In genomic region chr6:152185158-152185574, GRCh38 we compare ENCODE assay signal across 9 cellular contexts.
DNase-seq lines count a peak whose midpoint lies in the region; ATAC-seq and TF ChIP-seq lines count a peak whose summit lies in the region.
"Had no signal": no experiment of that assay in that cellular context is flagged by ENCODE, and none has a peak within 500 bp of the region (broad histone marks: within the 10 kb centered on the region; RNA-seq: fewer than 3 reads in every experiment).

No MANE protein-coding gene starts in this region.

- H3F3A ChIP-seq in MM.1S (ENCODE audit: insufficient read depth, low read length): peaks cover 7% of the 10 kb centered on the region; the same call in 1 of the 2 replicates

- no peaks in the 10 kb centered on the region for H3K4me1 ChIP-seq in MM.1S (ENCODE audit: low read length)
- H3K4me1 ChIP-seq in mucosa of rectum (ENCODE audit: control insufficient read depth in 2 of 2, insufficient read depth in 2 of 2, low read length in 2 of 2): no peaks in the 10 kb centered on the region
- no peaks in the 10 kb centered on the region for H3K4me1 ChIP-seq in right cardiac atrium (ENCODE audit: control insufficient read depth, insufficient read depth, low read length)

- 0 out of 2 replicates have a peak overlapping the region, but pooled peaks have one; percentile 15 for H2AFZ ChIP-seq in MM.1S (ENCODE audit: low read length)

- POLR2A ChIA-PET in RWPE1 (lab: Yijun Ruan, JAX; ENCODE audit: low non-redundant PET): interaction anchor here (0.6 kb wide), 1 partner anchor 17 kb away, joined by 9 read pairs; no protein-coding TSS in a partner anchor

- no peaks in the 10 kb centered on the region for H4K20me1 ChIP-seq in MM.1S (ENCODE audit: insufficient read depth, low read length)

- H3K9ac ChIP-seq in MM.1S (ENCODE audit: low read length) (no peak overlapping the region), mucosa of rectum (ENCODE audit: low read depth in 1 of 2, low read length in 2 of 2) (no peak overlapping the region)

- 87% methylated on average over 4 of the region's 4 CpGs for WGBS in right cardiac atrium

- peak; percentile 81 for ATAC-seq in GM18868 (IDR thresholded peaks at IDR 0.05; ENCODE audit: unreplicated experiment)
- peak; percentile 72 for ATAC-seq in GM21786 (IDR thresholded peaks at IDR 0.05; ENCODE audit: unreplicated experiment)
- no peak for ATAC-seq in right cardiac atrium

- H3K27ac ChIP-seq in MM.1S (ENCODE audit: low read length) (peak overlapping the region; percentile 61; the same call in 1 of the 2 replicates), mucosa of rectum (ENCODE audit: low read depth in 2 of 2, low read length in 2 of 2) (peak overlapping the region; percentile 39 to 41), right cardiac atrium (ENCODE audit: low read length) (no peak overlapping the region), RWPE1 (no peak overlapping the region)

- TF ChIP-seq CTCF in MM.1S (IDR thresholded peaks at IDR 0.05; ENCODE audit: low read length) (no peak), RWPE1 (conservative IDR thresholded peaks at IDR 0.05; ENCODE audit: low read depth) (no peak)

- no peaks in the 10 kb centered on the region for H3K79me2 ChIP-seq in MM.1S (ENCODE audit: low read length)

- peak overlapping the region; percentile 47; the same call in 1 of the 2 replicates for H3K4me2 ChIP-seq in MM.1S (ENCODE audit: low read depth, low read length)

- peak; percentile 25 for DNase-seq in MM.1S
- DNase-seq in right cardiac atrium: no peak
- no peak for DNase-seq in RWPE1 (ENCODE audit: low spot score)
- DNase-seq in HCEC 1CT: no peak
- no peak for DNase-seq in NCI-H128 (lab: John Stamatoyannopoulos, UW; ENCODE audit: unreplicated experiment)
- DNase-seq: midbrain had no signal

- peak overlapping the region; percentile 17; the same call in 1 of the 2 replicates for H3K4me3 ChIP-seq in MM.1S (ENCODE audit: low read length)
- H3K4me3 ChIP-seq in mucosa of rectum (ENCODE audit: low read length in 2 of 2): peak overlapping the region in 1 of 2 donors; percentile 10
- no peak overlapping the region for H3K4me3 ChIP-seq in right cardiac atrium (ENCODE audit: low read length)

- no peaks in the 10 kb centered on the region for H3K36me3 ChIP-seq in MM.1S (replicated peaks; ENCODE audit: insufficient read depth, low read length)
- no peaks in the 10 kb centered on the region for H3K36me3 ChIP-seq in mucosa of rectum (ENCODE audit: control insufficient read depth in 2 of 2, insufficient read depth in 2 of 2, low read length in 2 of 2)

- H3K9me2 ChIP-seq in MM.1S (replicated peaks; ENCODE audit: insufficient read depth, low read length): no peaks in the 10 kb centered on the region

- no peaks in the 10 kb centered on the region for H3K27me3 ChIP-seq in MM.1S (replicated peaks; ENCODE audit: insufficient read depth, low read length)
- H3K27me3 ChIP-seq in mucosa of rectum (ENCODE audit: control insufficient read depth in 2 of 2, insufficient read depth in 2 of 2, low read length in 2 of 2): no peaks in the 10 kb centered on the region
- no peaks in the 10 kb centered on the region for H3K27me3 ChIP-seq in right cardiac atrium (ENCODE audit: control insufficient read depth, insufficient read depth)

- CTCF ChIA-PET in RWPE1 (lab: Yijun Ruan, JAX): no interaction called here

- H3K9me3 ChIP-seq in MM.1S (replicated peaks; ENCODE audit: insufficient read depth, low read length) (no peaks in the 10 kb centered on the region), mucosa of rectum (ENCODE audit: control insufficient read depth in 2 of 2, low read length in 2 of 2) (no peaks in the 10 kb centered on the region), right cardiac atrium (ENCODE audit: control insufficient read depth, low read length) (no peaks in the 10 kb centered on the region)

- intact Hi-C loops in right cardiac atrium (cut with DNase I): no loop called here

Comparison
In these comparisons a context has a peak if more than half of its experiments do, and no peak if none do; other contexts are left out.
1. ATAC-seq: peak in GM18868 (single experiment) and GM21786 (single experiment); none in right cardiac atrium (0 of 2).
2. H3K27ac ChIP-seq: peak in MM.1S (single experiment) and mucosa of rectum (2 of 2); none in right cardiac atrium (single experiment) and RWPE1 (single experiment).